19 cellular contexts compared by ENCODE assay signal in genomic region chr6:147522597-147522996, GRCh38. TPM values are rescaled to one million over a fixed set of nuclear protein-coding genes. Genes with fewer than 3 reads are reported as not detected.
DNase-seq lines count a peak whose midpoint lies in the region; ATAC-seq and TF ChIP-seq lines count a peak whose summit lies in the region.
"Had no signal": no experiment of that assay in that cellular context is flagged by ENCODE, and none has a peak within 500 bp of the region (broad histone marks: within the 10 kb centered on the region; RNA-seq: fewer than 3 reads in every experiment).

No MANE protein-coding gene starts in this region.

- H3K79me2 ChIP-seq in MM.1S (ENCODE audit: low read length) (no peaks in the 10 kb centered on the region), neural progenitor cell (ENCODE audit: low read depth) (no peaks in the 10 kb centered on the region)

- H3K27ac ChIP-seq in MM.1S (ENCODE audit: low read length), result no peak overlapping the region
- H3K27ac ChIP-seq in neural progenitor cell, result no peak overlapping the region

- no peaks in the 10 kb centered on the region for H3K9me3 Mint-ChIP-seq in activated T-cell treated with anti-CD3 and anti-CD28 coated beads, Interleukin-2, amount 50 U/mL, for 72 hours
- H3K9me3 Mint-ChIP-seq in activated T-cell treated with anti-CD3 and anti-CD28 coated beads, Interleukin-2, amount 50 U/mL, for 24 hours, result no peaks in the 10 kb centered on the region
- peaks cover 5% of the 10 kb centered on the region for H3K9me3 Mint-ChIP-seq in neural progenitor cell

- H3K4me1 ChIP-seq in MM.1S (ENCODE audit: low read length) (no peaks in the 10 kb centered on the region), neural progenitor cell (no peaks in the 10 kb centered on the region)

- peak; percentile 43 to 47 for ATAC-seq in activated T-cell treated with anti-CD3 and anti-CD28 coated beads, Interleukin-2, amount 50 U/mL, for 72 hours (replicated peaks in 1 of 2)
- peak; percentile 52 for ATAC-seq in GM19395 (IDR thresholded peaks at IDR 0.05; ENCODE audit: unreplicated experiment)
- ATAC-seq: HCT116 had no signal

- no peak overlapping the region for H3K27ac Mint-ChIP-seq in activated T-cell treated with anti-CD3 and anti-CD28 coated beads, Interleukin-2, amount 50 U/mL, for 72 hours
- H3K27ac Mint-ChIP-seq in activated T-cell treated with anti-CD3 and anti-CD28 coated beads, Interleukin-2, amount 50 U/mL, for 24 hours, result no peak overlapping the region
- no peak overlapping the region for H3K27ac Mint-ChIP-seq in neural progenitor cell
- H3K27ac Mint-ChIP-seq: B cell; CD4-positive, CD25-positive, alpha-beta regulatory T cell had no signal

- H2AFZ ChIP-seq in MM.1S (ENCODE audit: low read length) (no peak overlapping the region), neural progenitor cell (replicated peaks) (peak overlapping the region; percentile 66)

- H3K4me2 ChIP-seq in MM.1S (ENCODE audit: low read depth, low read length), result no peak overlapping the region
- H3K4me2 ChIP-seq in neural progenitor cell, result no peak overlapping the region

- H3K4me3 Mint-ChIP-seq in activated T-cell treated with anti-CD3 and anti-CD28 coated beads, Interleukin-2, amount 50 U/mL, for 72 hours, result no peak overlapping the region
- no peak overlapping the region for H3K4me3 Mint-ChIP-seq in activated T-cell treated with anti-CD3 and anti-CD28 coated beads, Interleukin-2, amount 50 U/mL, for 24 hours
- no peak overlapping the region for H3K4me3 Mint-ChIP-seq in neural progenitor cell
- H3K4me3 Mint-ChIP-seq: B cell; CD4-positive, CD25-positive, alpha-beta regulatory T cell had no signal

- no peaks in the 10 kb centered on the region for H3K36me3 Mint-ChIP-seq in activated T-cell treated with anti-CD3 and anti-CD28 coated beads, Interleukin-2, amount 50 U/mL, for 72 hours (ENCODE audit: insufficient read depth in 2 of 2)
- no peaks in the 10 kb centered on the region for H3K36me3 Mint-ChIP-seq in activated T-cell treated with anti-CD3 and anti-CD28 coated beads, Interleukin-2, amount 50 U/mL, for 24 hours (ENCODE audit: low read depth)
- H3K36me3 Mint-ChIP-seq in neural progenitor cell, result peaks cover 23% of the 10 kb centered on the region
- H3K36me3 Mint-ChIP-seq: CD4-positive, CD25-positive, alpha-beta regulatory T cell had no signal

- H4K20me1 ChIP-seq in MM.1S (ENCODE audit: insufficient read depth, low read length), result no peaks in the 10 kb centered on the region
- H4K20me1 ChIP-seq in neural progenitor cell (ENCODE audit: low read depth), result no peaks in the 10 kb centered on the region

- H3K27me3 ChIP-seq in MM.1S (replicated peaks; ENCODE audit: insufficient read depth, low read length), result no peaks in the 10 kb centered on the region
- no peaks in the 10 kb centered on the region for H3K27me3 ChIP-seq in neural progenitor cell

- DNase-seq in activated T-cell treated with anti-CD3 and anti-CD28 coated beads, Interleukin-2, amount 50 U/mL, for 72 hours, result no peak
- DNase-seq in activated T-cell treated with anti-CD3 and anti-CD28 coated beads, Interleukin-2, amount 50 U/mL, for 24 hours, result no peak
- peak; percentile 27 for DNase-seq in MM.1S
- no peak for DNase-seq in neural progenitor cell (ENCODE audit: low spot score)
- DNase-seq in LoVo (ENCODE audit: low spot score), result no peak
- no peak for DNase-seq in NCI-H1105 (lab: John Stamatoyannopoulos, UW)
- no peak for DNase-seq in stimulated activated CD8-positive, alpha-beta memory T cell treated with anti-CD3 and anti-CD28 coated beads, Interleukin-4, amount 100 ng/mL, for 48 hours
- DNase-seq: Caco-2; CD4-positive, CD25-positive, alpha-beta regulatory T cell; GOT3; KG1; NCI-H1048; NCI-H1436 treated with DMSO at 0.1 percent for 48 hours; NCI-H2029; NCI-H345; NCI-H524 treated with DMSO at 0.1 percent for 48 hours had no signal

- H3K36me3 ChIP-seq in MM.1S (replicated peaks; ENCODE audit: insufficient read depth, low read length) (no peaks in the 10 kb centered on the region), neural progenitor cell (no peaks in the 10 kb centered on the region)

- no peak overlapping the region for H3K9ac ChIP-seq in MM.1S (ENCODE audit: low read length)
- no peak overlapping the region for H3K9ac ChIP-seq in neural progenitor cell

- peaks cover 22% of the 10 kb centered on the region for H3K27me3 Mint-ChIP-seq in activated T-cell treated with anti-CD3 and anti-CD28 coated beads, Interleukin-2, amount 50 U/mL, for 72 hours (ENCODE audit: low read depth)
- peaks cover 34% of the 10 kb centered on the region for H3K27me3 Mint-ChIP-seq in activated T-cell treated with anti-CD3 and anti-CD28 coated beads, Interleukin-2, amount 50 U/mL, for 24 hours
- H3K27me3 Mint-ChIP-seq in neural progenitor cell (ENCODE audit: insufficient read depth, low read depth), result no peaks in the 10 kb centered on the region

- TF ChIP-seq CTCF in MM.1S (IDR thresholded peaks at IDR 0.05; ENCODE audit: low read length) (no peak), neural progenitor cell (IDR thresholded peaks at IDR 0.05) (no peak)

- H3K9me2 ChIP-seq in MM.1S (replicated peaks; ENCODE audit: insufficient read depth, low read length), result no peaks in the 10 kb centered on the region

- H3F3A ChIP-seq in MM.1S (ENCODE audit: insufficient read depth, low read length) (no peaks in the 10 kb centered on the region), neural progenitor cell (ENCODE audit: low read depth) (no peaks in the 10 kb centered on the region)

- H3K4me1 Mint-ChIP-seq in activated T-cell treated with anti-CD3 and anti-CD28 coated beads, Interleukin-2, amount 50 U/mL, for 72 hours (ENCODE audit: low read depth), result no peaks in the 10 kb centered on the region
- H3K4me1 Mint-ChIP-seq in activated T-cell treated with anti-CD3 and anti-CD28 coated beads, Interleukin-2, amount 50 U/mL, for 24 hours (ENCODE audit: low read depth), result no peaks in the 10 kb centered on the region
- H3K4me1 Mint-ChIP-seq in neural progenitor cell, result peaks cover 2% of the 10 kb centered on the region
- H3K4me1 Mint-ChIP-seq: B cell; CD4-positive, CD25-positive, alpha-beta regulatory T cell had no signal

- H3K9me3 ChIP-seq in MM.1S (replicated peaks; ENCODE audit: insufficient read depth, low read length) (no peaks in the 10 kb centered on the region), neural progenitor cell (ENCODE audit: low read depth) (no peaks in the 10 kb centered on the region)
- H3K9me3 ChIP-seq: Caco-2 had no signal

- H3K4me3 ChIP-seq in MM.1S (ENCODE audit: low read length) (no peak overlapping the region), neural progenitor cell (no peak overlapping the region)

RNA-seq across cellular contexts. Expression of gene SAMD5, which starts 14.1 kb away (rescaled TPM):
- total RNA-seq in activated T-cell treated with anti-CD3 and anti-CD28 coated beads, Interleukin-2, amount 50 U/mL, for 72 hours, result under 1 TPM in 1 of 2 donors, not detected in 1; 0.05 TPM
- 0.06 and 0.09 TPM in 2 replicates for total RNA-seq in neural progenitor cell (ENCODE audit: low replicate concordance)
- total RNA-seq: B cell; CD4-positive, CD25-positive, alpha-beta regulatory T cell had no signal
